9 cellular contexts compared by ENCODE assay signal in genomic region chr1:150214099-150214756, GRCh38. TPM values are rescaled to one million over a fixed set of nuclear protein-coding genes. Genes with fewer than 3 reads are reported as not detected.
DNase-seq lines count a peak whose midpoint lies in the region; ATAC-seq and TF ChIP-seq lines count a peak whose summit lies in the region.
"Not testable (repeated sequence)": the region's sequence is repeated elsewhere in the genome, so short reads cannot be mapped to it uniquely, and the experiment has no call there.
"Had no signal": no experiment of that assay in that cellular context is flagged by ENCODE, and none has a peak within 500 bp of the region (broad histone marks: within the 10 kb centered on the region; RNA-seq: fewer than 3 reads in every experiment).

No MANE protein-coding gene starts in this region.

- in situ Hi-C loops in astrocyte of the spinal cord (cut with HindIII; ENCODE audit: low sequenced_read_pairs) = not testable (repeated sequence)

- H3K9me3 Mint-ChIP-seq in CD4-positive, CD25-positive, alpha-beta regulatory T cell; IgD-negative memory B cell; WTC11: not testable (repeated sequence)

- H3K36me3 Mint-ChIP-seq in CD4-positive, CD25-positive, alpha-beta regulatory T cell; IgD-negative memory B cell; WTC11: not testable (repeated sequence)

- not testable (repeated sequence) for TF ChIP-seq CTCF in WTC11 (IDR thresholded peaks at IDR 0.05); astrocyte of the spinal cord (IDR thresholded peaks at IDR 0.05; ENCODE audit: low read depth, low read length); esophagus muscularis mucosa (IDR thresholded peaks at IDR 0.05); osteoblast (IDR thresholded peaks at IDR 0.05; ENCODE audit: extremely low read depth, low read depth, low read length); suprapubic skin (IDR thresholded peaks at IDR 0.05)

- H2AFZ ChIP-seq in osteoblast (ENCODE audit: low read length) = peak overlapping the region; percentile 68

- 79% methylated on average over 18 of the region's 18 CpGs for WGBS in esophagus muscularis mucosa
- 77% methylated on average over 18 of the region's 18 CpGs for WGBS in suprapubic skin

- not testable (repeated sequence) for H3K36me3 ChIP-seq in CD4-positive, CD25-positive, alpha-beta regulatory T cell (ENCODE audit: control insufficient read depth, insufficient read depth, low read length); esophagus muscularis mucosa; osteoblast (ENCODE audit: insufficient read depth, low read length); suprapubic skin

- H4K20me1 ChIP-seq in osteoblast (ENCODE audit: insufficient read depth, low read length) = not testable (repeated sequence)

- not testable (repeated sequence) for H3K27me3 ChIP-seq in CD4-positive, CD25-positive, alpha-beta regulatory T cell (ENCODE audit: control insufficient read depth, insufficient read depth, low read length); esophagus muscularis mucosa; osteoblast (ENCODE audit: insufficient read depth, low read length); suprapubic skin

- peak overlapping the region; percentile 80 for H3K4me2 ChIP-seq in osteoblast (ENCODE audit: insufficient read depth, low read length)

- H3K27ac ChIP-seq in CD4-positive, CD25-positive, alpha-beta regulatory T cell (ENCODE audit: insufficient read depth, low read length, poor library complexity, severe bottlenecking) = peak overlapping the region; percentile 84
- H3K27ac ChIP-seq in esophagus muscularis mucosa (replicated peaks in 1 of 4) = peak overlapping the region; percentile 77 to 87 (median 84)
- peak overlapping the region; percentile 77 for H3K27ac ChIP-seq in osteoblast (ENCODE audit: low read depth, low read length)
- peak overlapping the region; percentile 87 for H3K27ac ChIP-seq in suprapubic skin

- ATAC-seq in CD4-positive, CD25-positive, alpha-beta regulatory T cell (ENCODE audit: low read depth in 2 of 2); WTC11: not testable (repeated sequence)

- intact Hi-C loops in esophagus muscularis mucosa (cut with DNase I) = not testable (repeated sequence)

- H3K27me3 Mint-ChIP-seq in CD4-positive, CD25-positive, alpha-beta regulatory T cell; IgD-negative memory B cell; WTC11 (ENCODE audit: low read depth): not testable (repeated sequence)

- DNase-seq in CD4-positive, CD25-positive, alpha-beta regulatory T cell; WTC11 (ENCODE audit: low spot score); astrocyte of the spinal cord (ENCODE audit: low read depth, low spot score); esophagus muscularis mucosa (ENCODE audit: extremely low spot score); osteoblast (ENCODE audit: insufficient read length, low spot score, missing footprints); suprapubic skin (ENCODE audit: low spot score in 2 of 2): not testable (repeated sequence)
- DNase-seq in left kidney (ENCODE audit: low read depth, low spot score) = peak; percentile 45

- not testable (repeated sequence) for TF ChIP-seq EP300 in esophagus muscularis mucosa (IDR thresholded peaks at IDR 0.05); suprapubic skin (IDR thresholded peaks at IDR 0.05)

- CTCF ChIA-PET in WTC11 (lab: Charles Lee) = interaction anchor here (1.3 to 1.9 kb wide), 2 partner anchors 27 to 823 kb away, joined by 3 to 14 read pairs; no protein-coding TSS in a partner anchor

- H3K9me3 ChIP-seq in CD4-positive, CD25-positive, alpha-beta regulatory T cell (ENCODE audit: control insufficient read depth in 2 of 2, low read length in 2 of 2); esophagus muscularis mucosa; osteoblast (ENCODE audit: low read depth, low read length); suprapubic skin: not testable (repeated sequence)

- TF ChIP-seq POLR2A in esophagus muscularis mucosa (IDR thresholded peaks at IDR 0.05; ENCODE audit: low read depth); suprapubic skin (IDR thresholded peaks at IDR 0.05): not testable (repeated sequence)

- peak overlapping the region; percentile 90 to 93 (median 92) for H3K27ac Mint-ChIP-seq in CD4-positive, CD25-positive, alpha-beta regulatory T cell
- H3K27ac Mint-ChIP-seq in IgD-negative memory B cell = peak overlapping the region; percentile 95 to 98 (median 96)
- peak overlapping the region; percentile 98 for H3K27ac Mint-ChIP-seq in WTC11

- H3K4me3 ChIP-seq in CD4-positive, CD25-positive, alpha-beta regulatory T cell (ENCODE audit: low read depth, low read length) = peak overlapping the region; percentile 96
- H3K4me3 ChIP-seq in astrocyte of the spinal cord (ENCODE audit: low read depth, low read length) (peak overlapping the region; percentile 51), esophagus muscularis mucosa (peak overlapping the region; percentile 50 to 62 (median 54)), osteoblast (ENCODE audit: insufficient read depth, low read length) (peak overlapping the region; percentile 68), suprapubic skin (peak overlapping the region; percentile 50)

- not testable (repeated sequence) for H3K79me2 ChIP-seq in osteoblast (ENCODE audit: insufficient read depth, low read length)

- peaks cover 13% of the 10 kb centered on the region for H3K4me1 ChIP-seq in CD4-positive, CD25-positive, alpha-beta regulatory T cell (ENCODE audit: control insufficient read depth, insufficient read depth, low read length, poor library complexity, severe bottlenecking)
- peaks cover 4 to 11% (median 5%) of the 10 kb centered on the region in 4 donors for H3K4me1 ChIP-seq in esophagus muscularis mucosa
- not testable (repeated sequence) for H3K4me1 ChIP-seq in osteoblast (ENCODE audit: insufficient read depth, low read length)
- peaks cover 11% of the 10 kb centered on the region for H3K4me1 ChIP-seq in suprapubic skin

- POLR2A ChIA-PET in WTC11 (lab: Charles Lee) = interaction anchor here (0.6 to 0.7 kb wide), 2 partner anchors 10 to 151 kb away, joined by 6 to 7 read pairs; no protein-coding TSS in a partner anchor

- peaks cover 7 to 18% (median 15%) of the 10 kb centered on the region in 4 donors for H3K4me1 Mint-ChIP-seq in CD4-positive, CD25-positive, alpha-beta regulatory T cell
- peaks cover 10 to 13% (median 10%) of the 10 kb centered on the region in 3 donors for H3K4me1 Mint-ChIP-seq in IgD-negative memory B cell
- not testable (repeated sequence) for H3K4me1 Mint-ChIP-seq in WTC11

- H3K4me3 Mint-ChIP-seq in CD4-positive, CD25-positive, alpha-beta regulatory T cell = peak overlapping the region; percentile 89 to 97 (median 92)
- peak overlapping the region; percentile 89 to 96 (median 95) for H3K4me3 Mint-ChIP-seq in IgD-negative memory B cell
- H3K4me3 Mint-ChIP-seq in WTC11 = peak overlapping the region; percentile 77

RNA-seq across cellular contexts. Expression of gene ANP32E, which starts 21.7 kb away (rescaled TPM):
- total RNA-seq in CD4-positive, CD25-positive, alpha-beta regulatory T cell = 51.5 TPM
- polyA plus RNA-seq in CD4-positive, CD25-positive, alpha-beta regulatory T cell = 10 to 100 TPM; 53.3 to 73.4 (median 58.3) TPM
- 52.9 TPM for polyA plus RNA-seq in IgD-negative memory B cell
- total RNA-seq in WTC11 (2021) = 101 to 119 TPM (median 104 TPM) in 3 replicates
- 10 to 100 TPM; 15.6 to 20.3 (median 18.6) TPM for total RNA-seq in esophagus muscularis mucosa
- total RNA-seq in osteoblast = 11.5 and 13.8 TPM in 2 replicates
- total RNA-seq in suprapubic skin = 10 to 100 TPM in 3 of 4 donors, 1 to 10 TPM in 1; 7.5 to 17.6 (median 13.7) TPM

RNA-seq across cellular contexts. Expression of gene CA14, which starts 43.3 kb away (rescaled TPM):
- not detected for total RNA-seq in CD4-positive, CD25-positive, alpha-beta regulatory T cell
- polyA plus RNA-seq in CD4-positive, CD25-positive, alpha-beta regulatory T cell = under 1 TPM; 0.68 to 0.97 (median 0.71) TPM
- 0.71 TPM for polyA plus RNA-seq in IgD-negative memory B cell
- 35.3 to 46.9 TPM (median 45.0 TPM) in 3 replicates for total RNA-seq in WTC11 (2021)
- 1 to 10 TPM in 1 of 4 donors, under 1 TPM in 2, not detected in 1; 0.33 to 1.0 (median 0.42) TPM for total RNA-seq in esophagus muscularis mucosa
- not detected in 2 replicates for total RNA-seq in osteoblast
- 1 to 10 TPM in 2 of 4 donors, under 1 TPM in 2; 0.64 to 2.8 (median 1.1) TPM for total RNA-seq in suprapubic skin
- total RNA-seq: RPMI7951 had no signal

RNA-seq across cellular contexts. Expression of gene APH1A, which starts 54.6 kb away (rescaled TPM):
- total RNA-seq in CD4-positive, CD25-positive, alpha-beta regulatory T cell = 119 TPM
- polyA plus RNA-seq in CD4-positive, CD25-positive, alpha-beta regulatory T cell = 10 to 100 TPM; 74.0 to 85.0 (median 76.9) TPM
- polyA plus RNA-seq in IgD-negative memory B cell = 78.4 TPM
- 110 to 120 TPM (median 113 TPM) in 3 replicates for total RNA-seq in WTC11 (2021)
- 10 to 100 TPM; 36.1 to 63.5 (median 49.7) TPM for total RNA-seq in esophagus muscularis mucosa
- 118 and 122 TPM in 2 replicates for total RNA-seq in osteoblast
- total RNA-seq in suprapubic skin = 100 to 1,000 TPM in 3 of 4 donors, 10 to 100 TPM in 1; 92.5 to 141 (median 125) TPM

RNA-seq across cellular contexts. Expression of gene C1orf54, which starts 58.4 kb away (rescaled TPM):
- total RNA-seq in CD4-positive, CD25-positive, alpha-beta regulatory T cell = 4.6 TPM
- 1 to 10 TPM; 2.0 to 6.4 (median 3.5) TPM for polyA plus RNA-seq in CD4-positive, CD25-positive, alpha-beta regulatory T cell
- polyA plus RNA-seq in IgD-negative memory B cell = 2.9 TPM
- total RNA-seq in WTC11 (2021) (10.3 to 19.0 TPM (median 18.0 TPM) in 3 replicates), esophagus muscularis mucosa (10 to 100 TPM; 15.2 to 36.1 (median 18.0) TPM), osteoblast (32.2 and 45.4 TPM in 2 replicates), suprapubic skin (10 to 100 TPM in 1 of 4 donors, 1 to 10 TPM in 2, under 1 TPM in 1; 0.96 to 16.0 (median 1.5) TPM)
